8 cellular contexts compared by ENCODE assay signal in the genomic region with DNA sequence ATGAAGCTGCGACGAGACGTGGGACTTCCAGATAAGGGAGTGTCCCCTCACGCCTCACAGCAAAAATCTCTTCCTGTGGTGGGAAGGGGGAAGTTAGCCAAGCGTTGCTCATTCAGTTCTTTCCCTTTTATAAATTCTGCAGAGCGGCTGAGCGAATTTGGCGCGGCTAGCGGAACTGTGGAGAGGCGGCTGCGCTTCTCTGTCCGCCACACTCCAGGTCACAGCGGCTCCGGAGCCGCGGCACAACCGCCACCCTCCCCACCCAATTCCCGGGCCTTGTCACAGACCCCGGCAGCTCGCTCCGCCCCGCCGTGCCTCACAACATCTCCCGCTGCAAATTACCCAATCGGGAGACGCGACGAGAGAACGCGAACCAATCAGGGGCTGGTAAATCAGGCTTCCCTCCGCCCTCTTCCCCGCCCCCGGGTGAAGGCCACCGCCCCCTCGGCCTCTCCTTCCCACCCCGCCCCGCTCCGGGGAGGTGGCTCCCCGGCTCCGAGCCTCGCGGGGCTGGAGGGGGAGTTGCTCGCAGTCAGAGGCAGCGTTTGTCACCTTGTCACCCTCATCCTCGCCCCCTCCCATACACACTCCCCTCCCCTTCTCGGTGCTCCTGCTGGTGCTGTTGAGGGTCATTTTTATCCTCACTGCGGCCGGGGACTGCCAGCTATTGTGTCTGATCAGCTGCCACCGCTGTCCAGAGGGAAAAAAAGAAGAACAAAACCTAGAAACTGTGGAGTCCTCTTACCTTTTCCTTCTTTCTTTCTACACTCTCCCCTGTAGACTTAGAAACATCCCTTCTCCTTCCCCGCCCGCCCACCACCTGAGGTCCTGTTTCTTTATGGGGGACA. TPM values are rescaled to one million over a fixed set of nuclear protein-coding genes. Genes with fewer than 3 reads are reported as not detected.
A peak's percentile ranks its signal among the peaks of the same experiment; 100 is the strongest.
DNase-seq lines count a peak whose midpoint lies in the region; TF ChIP-seq lines count a peak whose summit lies in the region.

No MANE protein-coding gene starts in this region.

- H3K9me3 ChIP-seq in HAP-1 (no peaks in the 10 kb centered on the region), MG63 (no peaks in the 10 kb centered on the region)

- TF ChIP-seq CTCF in fibroblast of villous mesenchyme (IDR thresholded peaks at IDR 0.05; ENCODE audit: insufficient read depth, low read depth, low read length) (no peak), nephron progenitor cell (IDR thresholded peaks at IDR 0.05) (no peak)

- H3K27me3 ChIP-seq in HAP-1 (ENCODE audit: low read depth) (no peaks in the 10 kb centered on the region), MG63 (no peaks in the 10 kb centered on the region)

- in situ Hi-C loops in G401 (cut with HindIII; ENCODE audit: low sequenced_read_pairs) (no loop called here), HAP-1 (cut with MboI; ENCODE audit: low sequenced_read_pairs) (no loop called here)

- no peaks in the 10 kb centered on the region for H3K9me3 Mint-ChIP-seq in nephron progenitor cell
- no peaks in the 10 kb centered on the region for H3K9me3 Mint-ChIP-seq in stimulated activated naive CD8-positive, alpha-beta T cell treated with anti-CD3 and anti-CD28 coated beads, Interleukin-15, Interleukin-2, amounts not matched to agents 100 ng/mL and 50 ng/mL, for 24 hours

- H3K4me3 Mint-ChIP-seq in nephron progenitor cell = peak overlapping the region; percentile 93
- H3K4me3 Mint-ChIP-seq in stimulated activated naive CD8-positive, alpha-beta T cell treated with anti-CD3 and anti-CD28 coated beads, Interleukin-15, Interleukin-2, amounts not matched to agents 100 ng/mL and 50 ng/mL, for 24 hours = peak overlapping the region; percentile 87

- H3K4me3 ChIP-seq in HAP-1 (peak overlapping the region; percentile 63), MG63 (peak overlapping the region; percentile 79), fibroblast of villous mesenchyme (ENCODE audit: low read depth, low read length) (peak overlapping the region; percentile 69)

- peaks cover 30% of the 10 kb centered on the region for H3K4me1 Mint-ChIP-seq in nephron progenitor cell
- peaks cover 23% of the 10 kb centered on the region for H3K4me1 Mint-ChIP-seq in stimulated activated naive CD8-positive, alpha-beta T cell treated with anti-CD3 and anti-CD28 coated beads, Interleukin-15, Interleukin-2, amounts not matched to agents 100 ng/mL and 50 ng/mL, for 24 hours (ENCODE audit: low read depth)

- no peaks in the 10 kb centered on the region for H3K36me3 Mint-ChIP-seq in nephron progenitor cell (ENCODE audit: low read depth)
- H3K36me3 Mint-ChIP-seq in stimulated activated naive CD8-positive, alpha-beta T cell treated with anti-CD3 and anti-CD28 coated beads, Interleukin-15, Interleukin-2, amounts not matched to agents 100 ng/mL and 50 ng/mL, for 24 hours (ENCODE audit: low read depth) = peaks cover 9% of the 10 kb centered on the region

- H3K27me3 Mint-ChIP-seq in nephron progenitor cell (ENCODE audit: low read depth, poor library complexity) = no peaks in the 10 kb centered on the region
- no peaks in the 10 kb centered on the region for H3K27me3 Mint-ChIP-seq in stimulated activated naive CD8-positive, alpha-beta T cell treated with anti-CD3 and anti-CD28 coated beads, Interleukin-15, Interleukin-2, amounts not matched to agents 100 ng/mL and 50 ng/mL, for 24 hours

- no peaks in the 10 kb centered on the region; the same call in 1 of the 2 replicates for H3K36me3 ChIP-seq in HAP-1 (replicated peaks)
- peaks cover 17% of the 10 kb centered on the region for H3K36me3 ChIP-seq in MG63

- DNase-seq in G401 (ENCODE audit: low spot score) (peak; percentile 99), HAP-1 (ENCODE audit: low spot score in 2 of 2) (peak; percentile 94 to 99), MG63 (peak; percentile 96), SHP77 (lab: John Stamatoyannopoulos, UW) (peak; percentile 95 to 96), activated gamma-delta T cell (lab: John Stamatoyannopoulos, UW) (peak; percentile 80), fibroblast of villous mesenchyme (ENCODE audit: low read depth) (peak; percentile 97), nephron progenitor cell (peak; percentile 99)

- peaks cover 10% of the 10 kb centered on the region for H3K4me1 ChIP-seq in HAP-1

- peak overlapping the region; percentile 98 for H3K27ac Mint-ChIP-seq in nephron progenitor cell
- H3K27ac Mint-ChIP-seq in stimulated activated naive CD8-positive, alpha-beta T cell treated with anti-CD3 and anti-CD28 coated beads, Interleukin-15, Interleukin-2, amounts not matched to agents 100 ng/mL and 50 ng/mL, for 24 hours = peak overlapping the region; percentile 84

RNA-seq across cellular contexts. Expression of a gene that starts 0.9 kb away (rescaled TPM):
- total RNA-seq in G401 (2014; rRNA removed; shearing (Covaris generic)) = 13.4 and 21.5 TPM in 2 replicates
- 29.1 and 48.7 TPM in 2 replicates for total RNA-seq in MG63 (2014; rRNA removed; shearing (Covaris generic); ENCODE audit: low replicate concordance)
- total RNA-seq in fibroblast of villous mesenchyme = 117 and 136 TPM in 2 replicates

Comparison
In these comparisons a context has a peak if more than half of its experiments do, and no peak if none do; other contexts are left out.
1. Peak in every context shown above with its lines: DNase-seq and H3K4me3 ChIP-seq.